In genomic region chr9:128253991-128254346, GRCh38 we compare ENCODE assay signal across 16 cellular contexts. TPM values are rescaled to one million over a fixed set of nuclear protein-coding genes. Genes with fewer than 3 reads are reported as not detected.
A peak's percentile ranks its signal among the peaks of the same experiment; 100 is the strongest.
DNase-seq lines count a peak whose midpoint lies in the region; ATAC-seq, FAIRE-seq and TF ChIP-seq lines count a peak whose summit lies in the region.
"Had no signal": no experiment of that assay in that cellular context is flagged by ENCODE, and none has a peak within 500 bp of the region (broad histone marks: within the 10 kb centered on the region; RNA-seq: fewer than 3 reads in every experiment).

No MANE protein-coding gene starts in this region.

- POLR2A ChIA-PET in K562 (lab: Yijun Ruan, JAX): interaction anchor here (0.5 to 4.1 kb wide), 11 partner anchors 8 to 1438 kb away, joined by 3 to 37 read pairs (median 4); partner anchors contain the start of genes GOLGA2 and SWI5

- H3K9ac ChIP-seq in K562 (ENCODE audit: insufficient read depth in 1 of 2, low read depth in 2 of 2, low read length in 2 of 2): peak overlapping the region; percentile 54 to 96; a peak in 3 of 4 replicates
- H3K9ac ChIP-seq: GM23248 had no signal

- H3K27me3 ChIP-seq in K562 (ENCODE audit: control insufficient read depth in 2 of 2, insufficient read depth in 2 of 2, low read length in 2 of 2) (no peaks in the 10 kb centered on the region), upper lobe of right lung (no peaks in the 10 kb centered on the region)

- no peak for TF ChIP-seq RAD21 in K562 (CRISPR knock-in tag; conservative IDR thresholded peaks at IDR 0.05 in 1 of 2, IDR thresholded peaks at IDR 0.05 in 1 of 2)

- H3K9me1 ChIP-seq in K562 (ENCODE audit: control insufficient read depth, insufficient read depth, low read length): no peaks in the 10 kb centered on the region

- H3K4me3 Mint-ChIP-seq in natural killer cell (peak overlapping the region; percentile 25), neural crest cell (peak overlapping the region; percentile 19)
- H3K4me3 Mint-ChIP-seq in natural killer cell treated with Interleukin-12 subunit alpha and Interleukin-12 subunit beta and Interleukin-15 and Interleukin-18, amount 100 ng/mL, for 72 hours: no peak overlapping the region

- DNase-seq in natural killer cell (no peak), K562 (ENCODE audit: extremely low read depth in 1 of 4, low spot score in 3 of 4) (no peak), neural crest cell (ENCODE audit: low read depth, low spot score) (no peak), SIG-M5 treated with dmso at 0.1 percent for 504 hours (lab: John Stamatoyannopoulos, UW; ENCODE audit: unreplicated experiment) (no peak), GM19238 (ENCODE audit: insufficient read length, low spot score) (no peak), globus pallidus (ENCODE audit: low spot score) (no peak), upper lobe of right lung (no peak)
- DNase-seq in natural killer cell treated with Interleukin-12 subunit alpha and Interleukin-12 subunit beta and Interleukin-15 and Interleukin-18, amount 100 ng/mL, for 72 hours (ENCODE audit: low spot score): no peak
- DNase-seq: 8988T; CD4-positive, CD25-positive, alpha-beta regulatory T cell; DMS79; GM23248; H9 had no signal

- H3K27me3 Mint-ChIP-seq in natural killer cell (ENCODE audit: low read depth in 2 of 2) (peaks cover 0 to 7% of the 10 kb centered on the region in 2 donors), neural crest cell (ENCODE audit: low read depth) (peaks cover 5% of the 10 kb centered on the region)
- H3K27me3 Mint-ChIP-seq in natural killer cell treated with Interleukin-12 subunit alpha and Interleukin-12 subunit beta and Interleukin-15 and Interleukin-18, amount 100 ng/mL, for 72 hours: peaks cover 0 to 7% of the 10 kb centered on the region in 2 donors
- H3K27me3 Mint-ChIP-seq: CD4-positive, CD25-positive, alpha-beta regulatory T cell had no signal

- in situ Hi-C loops in K562 (cut with MboI): no loop called here

- no peak for ATAC-seq in natural killer cell
- ATAC-seq in natural killer cell treated with Interleukin-12 subunit alpha and Interleukin-12 subunit beta and Interleukin-15 and Interleukin-18, amount 100 ng/mL, for 72 hours: no peak
- no peak for ATAC-seq in K562
- ATAC-seq in upper lobe of right lung: no peak
- ATAC-seq: GM12878 had no signal

- TF ChIP-seq CTCF in natural killer cell (IDR thresholded peaks at IDR 0.05) (no peak), K562 (IDR thresholded peaks at IDR 0.05 in 2 of 3, conservative IDR thresholded peaks at IDR 0.05 in 1 of 3; ENCODE audit: insufficient read depth in 2 of 3, low read depth in 1 of 3, low read length in 3 of 3) (no peak), neural crest cell (conservative IDR thresholded peaks at IDR 0.05) (no peak), upper lobe of right lung (IDR thresholded peaks at IDR 0.05) (no peak)

- CTCF ChIA-PET in K562 (lab: Yijun Ruan, JAX; ENCODE audit: low intra/inter-chr PET ratio): no interaction called here

- H2AFZ ChIP-seq in K562 (ENCODE audit: low read depth, low read length): peak overlapping the region; percentile 52; the same call in 1 of the 2 replicates
- H2AFZ ChIP-seq: GM23248 had no signal

- peaks cover 50% of the 10 kb centered on the region; the same call in 2 of the 3 replicates for H3K36me3 ChIP-seq in K562 (ENCODE audit: control insufficient read depth, insufficient read depth, low read length)
- H3K36me3 ChIP-seq in upper lobe of right lung: peaks cover 32% of the 10 kb centered on the region

- H3K4me1 ChIP-seq in K562 (replicated peaks in 1 of 2; ENCODE audit: control insufficient read depth in 2 of 2, insufficient read depth in 2 of 2, low read length in 2 of 2): peaks cover 51 to 77% of the 10 kb centered on the region in 2 experiments
- peaks cover 7% of the 10 kb centered on the region for H3K4me1 ChIP-seq in upper lobe of right lung

- TF ChIP-seq EP300 in K562 (IDR thresholded peaks at IDR 0.05; ENCODE audit: low read length): no peak

- intact Hi-C loops in natural killer cell (cut with micrococcal nuclease): no loop called here
- intact Hi-C loops in K562 (cut with micrococcal nuclease): no loop called here
- intact Hi-C loops in upper lobe of right lung (cut with DNase I): no loop called here

- no peak for TF ChIP-seq POLR2A in K562 (conservative IDR thresholded peaks at IDR 0.05)

- H3K36me3 Mint-ChIP-seq in natural killer cell (no peaks in the 10 kb centered on the region), neural crest cell (ENCODE audit: low read depth) (peaks cover 3% of the 10 kb centered on the region)
- H3K36me3 Mint-ChIP-seq in natural killer cell treated with Interleukin-12 subunit alpha and Interleukin-12 subunit beta and Interleukin-15 and Interleukin-18, amount 100 ng/mL, for 72 hours: no peaks in the 10 kb centered on the region

- H4K20me1 ChIP-seq in K562 (replicated peaks; ENCODE audit: control insufficient read depth, insufficient read depth, low read length): peaks cover 5% of the 10 kb centered on the region; the same call in 1 of the 2 replicates

- no peak overlapping the region for H3K4me3 ChIP-seq in K562
- H3K4me3 ChIP-seq in upper lobe of right lung: no peak overlapping the region
- H3K4me3 ChIP-seq: BLaER1 treated with 17β-estradiol and CSF1 and Interleukin-3, amounts not matched to agents 10 nM and 100 nM; GM12878; GM23248 had no signal

- no peak for FAIRE-seq in K562 (lab: Jason Lieb, UNC)
- FAIRE-seq: GM12878, GM18507 had no signal

- BruUV-seq in K562 (replicated peaks; lab: Mats Ljungman, UMichigan): no TSS peak

- H3K9me3 Mint-ChIP-seq in natural killer cell (no peaks in the 10 kb centered on the region), neural crest cell (no peaks in the 10 kb centered on the region)
- H3K9me3 Mint-ChIP-seq in natural killer cell treated with Interleukin-12 subunit alpha and Interleukin-12 subunit beta and Interleukin-15 and Interleukin-18, amount 100 ng/mL, for 72 hours: no peaks in the 10 kb centered on the region
- H3K9me3 Mint-ChIP-seq: H9 had no signal

- 61% methylated on average over 7 of the region's 7 CpGs for WGBS in K562 (ENCODE audit: insufficient coverage, low coverage, missing lambda C conversion rate)

- no peak overlapping the region for H3K27ac Mint-ChIP-seq in natural killer cell
- no peak overlapping the region for H3K27ac Mint-ChIP-seq in natural killer cell treated with Interleukin-12 subunit alpha and Interleukin-12 subunit beta and Interleukin-15 and Interleukin-18, amount 100 ng/mL, for 72 hours
- H3K27ac Mint-ChIP-seq in neural crest cell (ENCODE audit: unreplicated experiment): no peak overlapping the region
- H3K27ac Mint-ChIP-seq: CD4-positive, CD25-positive, alpha-beta regulatory T cell had no signal

- H3K4me1 Mint-ChIP-seq in natural killer cell (peaks cover 11 to 21% of the 10 kb centered on the region in 2 donors), neural crest cell (peaks cover 28% of the 10 kb centered on the region)
- peaks cover 10 to 15% of the 10 kb centered on the region in 2 donors for H3K4me1 Mint-ChIP-seq in natural killer cell treated with Interleukin-12 subunit alpha and Interleukin-12 subunit beta and Interleukin-15 and Interleukin-18, amount 100 ng/mL, for 72 hours (ENCODE audit: low read depth in 2 of 2)

- H3K4me2 ChIP-seq in K562 (ENCODE audit: insufficient read depth, low read length): peak overlapping the region; percentile 56

- peaks cover 29% of the 10 kb centered on the region; the same call in 2 of the 3 replicates for H3K79me2 ChIP-seq in K562 (ENCODE audit: control insufficient read depth, insufficient read depth, low read length)

- H3K9me3 ChIP-seq in K562 (replicated peaks; ENCODE audit: control insufficient read depth, insufficient read depth, low read depth, low read length): no peaks in the 10 kb centered on the region
- no peaks in the 10 kb centered on the region for H3K9me3 ChIP-seq in upper lobe of right lung
- H3K9me3 ChIP-seq: BLaER1 treated with 17β-estradiol and CSF1 and Interleukin-3, amounts not matched to agents 10 nM and 100 nM had no signal

- H3K27ac ChIP-seq in K562 (ENCODE audit: extremely low read depth, low read depth, low read length): peak overlapping the region; percentile 50; the same call in 1 of the 3 replicates
- no peak overlapping the region for H3K27ac ChIP-seq in upper lobe of right lung
- H3K27ac ChIP-seq: BLaER1 treated with 17β-estradiol and CSF1 and Interleukin-3, amounts not matched to agents 10 nM and 100 nM; GM23248 had no signal

RNA-seq across cellular contexts. Expression of gene GOLGA2, which starts 21.8 kb away (rescaled TPM):
- total RNA-seq in natural killer cell (100 to 1,000 TPM in 1 of 3 donors, 10 to 100 TPM in 2; 78.0 to 101 (median 90.9) TPM), K562 (2014; rRNA removed) (101 and 116 TPM in 2 replicates), K562 (2014; rRNA removed; fragmentation: Illumina TruSeq; extraction: Trizol) (70.7 and 80.5 TPM in 2 replicates), K562 (2015; rRNA removed; fragmentation: Illumina TruSeq; extraction: Trizol) (69.2 and 75.1 TPM in 2 replicates), K562 (2021) (91.3 and 109 TPM in 2 replicates), neural crest cell (56.9 and 64.1 TPM in 2 replicates), upper lobe of right lung (88.7 TPM)
- 10 to 100 TPM; 66.8 to 68.9 TPM for total RNA-seq in natural killer cell treated with Interleukin-12 subunit alpha and Interleukin-12 subunit beta and Interleukin-15 and Interleukin-18, amount 100 ng/mL, for 72 hours
- total RNA-seq in K562 (2011; cell fraction: chromatin; rRNA removed; ENCODE audit: low replicate concordance): 623 and 716 TPM in 2 replicates
- 264 and 268 TPM in 2 replicates for total RNA-seq in K562 (2011; cell fraction: nucleolus; rRNA removed)
- total RNA-seq in K562 (2011; cell fraction: nucleoplasm; rRNA removed): 448 and 517 TPM in 2 replicates
- polyA plus RNA-seq in K562 (2011; rRNA removed) (76.0 and 137 TPM in 2 replicates), K562 (2014; fragmentation: Illumina TruSeq; extraction: Trizol) (117 and 122 TPM in 2 replicates), K562 (2014; fragmentation: Nextera tagmentation; extraction: Ambion mirVana) (10 to 100 TPM; 15.7 to 21.9 TPM), K562 (2014; rRNA removed) (98.1 and 138 TPM in 2 replicates)
- 48.9 and 79.1 TPM in 2 replicates for polyA plus RNA-seq in K562 (2011; cell fraction: cytosol; rRNA removed)
- 143 and 177 TPM in 2 replicates for polyA plus RNA-seq in K562 (2011; cell fraction: nucleus; rRNA removed)
- 75.8 and 115 TPM in 2 replicates for polyA plus RNA-seq in K562 (2012)
- polyA minus RNA-seq in K562 (2011; rRNA and poly(A)+ RNA removed): 69.9 and 111 TPM in 2 replicates
- polyA minus RNA-seq in K562 (2011; cell fraction: cytosol; rRNA and poly(A)+ RNA removed): 40.1 and 56.7 TPM in 2 replicates
- polyA minus RNA-seq in K562 (2011; cell fraction: nucleus; rRNA and poly(A)+ RNA removed): 86.6 and 165 TPM in 2 replicates

RNA-seq across cellular contexts. Expression of gene SWI5, which starts 22.1 kb away (rescaled TPM):
- total RNA-seq in natural killer cell (1 to 10 TPM; 6.3 to 9.3 (median 8.4) TPM), K562 (2014; rRNA removed) (105 and 106 TPM in 2 replicates), K562 (2014; rRNA removed; fragmentation: Illumina TruSeq; extraction: Trizol) (82.6 and 86.7 TPM in 2 replicates), K562 (2015; rRNA removed; fragmentation: Illumina TruSeq; extraction: Trizol) (93.9 and 94.3 TPM in 2 replicates), K562 (2021) (72.3 and 77.3 TPM in 2 replicates), neural crest cell (17.1 and 20.7 TPM in 2 replicates), upper lobe of right lung (18.9 TPM)
- total RNA-seq in natural killer cell treated with Interleukin-12 subunit alpha and Interleukin-12 subunit beta and Interleukin-15 and Interleukin-18, amount 100 ng/mL, for 72 hours: 10 to 100 TPM in 1 of 2 donors, 1 to 10 TPM in 1; 7.5 to 20.4 TPM
- total RNA-seq in K562 (2011; cell fraction: chromatin; rRNA removed; ENCODE audit: low replicate concordance): 31.0 and 60.5 TPM in 2 replicates
- 37.1 and 42.7 TPM in 2 replicates for total RNA-seq in K562 (2011; cell fraction: nucleolus; rRNA removed)
- total RNA-seq in K562 (2011; cell fraction: nucleoplasm; rRNA removed): 33.4 and 47.4 TPM in 2 replicates
- polyA plus RNA-seq in K562 (2011; rRNA removed) (121 and 145 TPM in 2 replicates), K562 (2014; fragmentation: Illumina TruSeq; extraction: Trizol) (95.9 and 104 TPM in 2 replicates), K562 (2014; fragmentation: Nextera tagmentation; extraction: Ambion mirVana) (100 to 1,000 TPM in 1 of 2 experiments, 10 to 100 TPM in 1; 62.8 to 133 TPM), K562 (2014; rRNA removed) (121 and 141 TPM in 2 replicates)
- 151 and 164 TPM in 2 replicates for polyA plus RNA-seq in K562 (2011; cell fraction: cytosol; rRNA removed)
- polyA plus RNA-seq in K562 (2011; cell fraction: nucleus; rRNA removed): 39.9 and 61.7 TPM in 2 replicates
- 91.8 and 104 TPM in 2 replicates for polyA plus RNA-seq in K562 (2012)
- 51.5 and 51.7 TPM in 2 replicates for polyA minus RNA-seq in K562 (2011; rRNA and poly(A)+ RNA removed)
- 22.0 and 22.2 TPM in 2 replicates for polyA minus RNA-seq in K562 (2011; cell fraction: cytosol; rRNA and poly(A)+ RNA removed)
- polyA minus RNA-seq in K562 (2011; cell fraction: nucleus; rRNA and poly(A)+ RNA removed): 11.6 and 14.9 TPM in 2 replicates

RNA-seq across cellular contexts. Expression of gene DNM1, which starts 50.8 kb away (rescaled TPM):
- total RNA-seq in natural killer cell (1 to 10 TPM; 1.4 to 8.1 (median 2.6) TPM), K562 (2014; rRNA removed) (6.6 and 7.9 TPM in 2 replicates), K562 (2014; rRNA removed; fragmentation: Illumina TruSeq; extraction: Trizol) (4.5 and 5.2 TPM in 2 replicates), K562 (2015; rRNA removed; fragmentation: Illumina TruSeq; extraction: Trizol) (8.4 and 9.1 TPM in 2 replicates), K562 (2021) (20.7 and 23.1 TPM in 2 replicates), neural crest cell (84.0 and 87.2 TPM in 2 replicates), upper lobe of right lung (5.2 TPM)
- 1 to 10 TPM in 1 of 2 donors, under 1 TPM in 1; 0.52 to 1.1 TPM for total RNA-seq in natural killer cell treated with Interleukin-12 subunit alpha and Interleukin-12 subunit beta and Interleukin-15 and Interleukin-18, amount 100 ng/mL, for 72 hours
- 88.0 and 181 TPM in 2 replicates for total RNA-seq in K562 (2011; cell fraction: chromatin; rRNA removed; ENCODE audit: low replicate concordance)
- total RNA-seq in K562 (2011; cell fraction: nucleolus; rRNA removed): 88.4 and 99.1 TPM in 2 replicates
- total RNA-seq in K562 (2011; cell fraction: nucleoplasm; rRNA removed): 92.3 and 124 TPM in 2 replicates
- polyA plus RNA-seq in K562 (2011; rRNA removed) (9.5 and 33.1 TPM in 2 replicates), K562 (2014; fragmentation: Illumina TruSeq; extraction: Trizol) (10.0 and 15.5 TPM in 2 replicates), K562 (2014; fragmentation: Nextera tagmentation; extraction: Ambion mirVana) (under 1 TPM; 0.39 to 0.58 TPM), K562 (2014; rRNA removed) (17.6 TPM in 2 replicates)
- 7.7 and 11.1 TPM in 2 replicates for polyA plus RNA-seq in K562 (2011; cell fraction: cytosol; rRNA removed)
- 108 and 126 TPM in 2 replicates for polyA plus RNA-seq in K562 (2011; cell fraction: nucleus; rRNA removed)
- 15.9 and 25.7 TPM in 2 replicates for polyA plus RNA-seq in K562 (2012)
- 19.1 and 29.6 TPM in 2 replicates for polyA minus RNA-seq in K562 (2011; rRNA and poly(A)+ RNA removed)
- polyA minus RNA-seq in K562 (2011; cell fraction: cytosol; rRNA and poly(A)+ RNA removed): 6.7 and 22.4 TPM in 2 replicates
- 55.2 and 137 TPM in 2 replicates for polyA minus RNA-seq in K562 (2011; cell fraction: nucleus; rRNA and poly(A)+ RNA removed)
- polyA plus RNA-seq: CD4-positive, CD25-positive, alpha-beta regulatory T cell had no signal
